ENCODE assay signal across 1 cellular context in the genomic region with DNA sequence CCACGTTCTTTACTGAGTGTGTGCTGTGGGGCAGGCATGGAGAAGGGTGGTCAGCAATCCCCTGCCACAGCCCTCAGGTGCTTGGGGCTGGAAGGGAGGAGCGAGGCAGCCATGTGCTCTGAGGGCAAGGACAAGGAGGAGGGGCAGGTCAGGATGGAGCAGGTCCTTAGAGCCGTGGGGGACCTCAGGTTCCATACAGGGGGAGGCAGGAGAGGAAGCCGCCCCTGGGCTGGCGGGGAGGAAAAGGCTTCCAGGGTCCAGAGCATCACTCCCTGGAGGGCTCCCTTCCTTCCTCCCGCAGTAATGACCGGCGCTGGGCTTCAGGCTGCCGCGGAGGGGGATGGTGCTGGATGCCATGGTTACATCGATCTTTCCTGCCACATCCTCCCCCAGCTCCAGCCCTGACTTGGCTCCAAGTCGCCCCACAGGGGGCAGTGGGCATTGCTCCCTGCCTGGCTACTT.
TF ChIP-seq lines count a peak whose summit lies in the region.

No MANE protein-coding gene starts in this region.

TF ChIP-seq in HepG2, 621 proteins besides CTCF, POLR2A, EP300 and RAD21:
- TF ChIP-seq, protein P1, sequence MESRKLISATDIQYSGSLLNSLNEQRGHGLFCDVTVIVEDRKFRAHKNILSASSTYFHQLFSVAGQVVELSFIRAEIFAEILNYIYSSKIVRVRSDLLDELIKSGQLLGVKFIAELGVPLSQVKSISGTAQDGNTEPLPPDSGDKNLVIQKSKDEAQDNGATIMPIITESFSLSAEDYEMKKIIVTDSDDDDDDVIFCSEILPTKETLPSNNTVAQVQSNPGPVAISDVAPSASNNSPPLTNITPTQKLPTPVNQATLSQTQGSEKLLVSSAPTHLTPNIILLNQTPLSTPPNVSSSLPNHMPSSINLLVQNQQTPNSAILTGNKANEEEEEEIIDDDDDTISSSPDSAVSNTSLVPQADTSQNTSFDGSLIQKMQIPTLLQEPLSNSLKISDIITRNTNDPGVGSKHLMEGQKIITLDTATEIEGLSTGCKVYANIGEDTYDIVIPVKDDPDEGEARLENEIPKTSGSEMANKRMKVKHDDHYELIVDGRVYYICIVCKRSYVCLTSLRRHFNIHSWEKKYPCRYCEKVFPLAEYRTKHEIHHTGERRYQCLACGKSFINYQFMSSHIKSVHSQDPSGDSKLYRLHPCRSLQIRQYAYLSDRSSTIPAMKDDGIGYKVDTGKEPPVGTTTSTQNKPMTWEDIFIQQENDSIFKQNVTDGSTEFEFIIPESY (CRISPR knock-in tag; IDR thresholded peaks at IDR 0.05): 0 out of 2 replicates have a peak, but pooled peaks have one; percentile 43
- no peak for TF ChIP-seq GLMP (CRISPR knock-in tag; IDR thresholded peaks at IDR 0.05; ENCODE audit: borderline replicate concordance)
